In the genomic region with DNA sequence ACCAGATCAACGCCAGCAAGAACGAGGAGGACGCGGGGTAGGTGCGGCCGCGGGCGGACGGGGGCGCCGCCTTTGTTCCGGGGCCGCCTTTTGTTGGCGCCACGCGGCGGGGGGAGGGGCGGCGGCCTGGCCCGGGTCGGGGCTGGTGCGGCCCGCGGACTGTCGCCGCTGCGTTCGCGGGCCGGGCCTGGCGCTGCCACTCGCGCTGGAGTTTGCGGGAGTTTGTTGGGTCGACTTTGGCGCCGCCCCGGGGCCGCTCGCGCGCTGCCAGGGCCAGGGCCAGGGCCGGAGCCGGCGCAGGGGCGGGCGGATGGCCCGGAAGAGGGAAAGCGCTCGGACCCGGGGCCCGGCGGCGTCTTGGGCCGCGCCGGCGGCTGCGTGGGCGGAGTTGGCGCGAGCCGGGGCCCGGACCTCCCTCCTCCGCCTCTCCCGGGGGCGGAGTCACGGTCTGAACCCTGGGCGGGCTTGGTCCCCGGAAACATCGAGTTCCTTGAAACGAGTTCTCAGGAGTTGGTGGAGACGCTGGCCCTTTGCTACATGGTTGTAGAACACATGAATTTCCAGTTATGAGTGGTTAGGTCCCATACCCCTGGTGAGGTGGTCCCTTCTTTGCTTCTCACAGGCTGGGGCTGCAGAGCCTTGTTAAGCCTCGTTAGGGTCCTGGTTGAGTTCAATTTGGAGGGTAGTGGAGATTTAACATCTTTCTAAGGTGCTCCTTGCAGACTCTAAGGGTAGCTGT, we compare ENCODE assay signal across 8 cellular contexts. TPM values are rescaled to one million over a fixed set of nuclear protein-coding genes. Genes with fewer than 3 reads are reported as not detected.
A peak's percentile ranks its signal among the peaks of the same experiment; 100 is the strongest.
DNase-seq lines count a peak whose midpoint lies in the region; ATAC-seq and TF ChIP-seq lines count a peak whose summit lies in the region.

No MANE protein-coding gene starts in this region.

- peak overlapping the region; percentile 79 for H3K27ac Mint-ChIP-seq in activated CD8-positive, alpha-beta memory T cell treated with anti-CD3 and anti-CD28 coated beads, Interleukin-2, amount 10 ng/mL, durations not matched to agents 7 days and 5 days

- POLR2A ChIA-PET in AG04449 (lab: Yijun Ruan, JAX), result interaction anchor here (0.6 to 1.5 kb wide), 9 partner anchors 9 to 127 kb away, joined by 3 to 30 read pairs (median 6); a partner anchor contains a TSS

- H3K36me3 Mint-ChIP-seq in activated CD8-positive, alpha-beta memory T cell treated with anti-CD3 and anti-CD28 coated beads, Interleukin-2, amount 10 ng/mL, durations not matched to agents 7 days and 5 days, result peaks cover 49% of the 10 kb centered on the region

- H3K4me1 Mint-ChIP-seq in activated CD8-positive, alpha-beta memory T cell treated with anti-CD3 and anti-CD28 coated beads, Interleukin-2, amount 10 ng/mL, durations not matched to agents 7 days and 5 days, result peaks cover 37% of the 10 kb centered on the region

- no peak for TF ChIP-seq CTCF in AG04449 (IDR thresholded peaks at IDR 0.05; ENCODE audit: insufficient read depth, low read length, missing control alignments)

- H3K27me3 ChIP-seq in endocrine pancreas (ENCODE audit: control insufficient read depth, insufficient read depth, low read length), result no peaks in the 10 kb centered on the region

- no peaks in the 10 kb centered on the region for H3K4me1 ChIP-seq in endocrine pancreas (ENCODE audit: control insufficient read depth, insufficient read depth, low read length)
- H3K4me1 ChIP-seq in mesodermal cell (ENCODE audit: control insufficient read depth, insufficient read depth, low read length, poor library complexity, severe bottlenecking), result peaks cover 15% of the 10 kb centered on the region

- H3K27me3 Mint-ChIP-seq in activated CD8-positive, alpha-beta memory T cell treated with anti-CD3 and anti-CD28 coated beads, Interleukin-2, amount 10 ng/mL, durations not matched to agents 7 days and 5 days, result peaks cover 2% of the 10 kb centered on the region

- 0 to 1% methylated on average over 39 to 51 of the region's 74 CpGs for WGBS in mesodermal cell (ENCODE audit: insufficient coverage in 2 of 2), 2 experiments

- peak; percentile 36 for ATAC-seq in GM18517 (IDR thresholded peaks at IDR 0.05; ENCODE audit: unreplicated experiment)
- ATAC-seq in HG03025 (IDR thresholded peaks at IDR 0.05; ENCODE audit: low FRiP score, unreplicated experiment), result peak; percentile 50
- ATAC-seq in activated CD8-positive, alpha-beta memory T cell treated with anti-CD3 and anti-CD28 coated beads, Interleukin-2, amount 10 ng/mL, durations not matched to agents 7 days and 5 days, result peak; percentile 67

- CTCF ChIA-PET in AG04449 (lab: Yijun Ruan, JAX), result no interaction called here
- CTCF ChIA-PET in activated CD8-positive, alpha-beta memory T cell treated with anti-CD3 and anti-CD28 coated beads, Interleukin-2, amount 10 ng/mL, durations not matched to agents 7 days and 5 days (lab: Charles Lee), result interaction anchor here (0.8 to 1.7 kb wide), 5 partner anchors 9 to 32 kb away, joined by 3 to 8 read pairs (median 4); no protein-coding TSS in a partner anchor

- H3K4me3 Mint-ChIP-seq in activated CD8-positive, alpha-beta memory T cell treated with anti-CD3 and anti-CD28 coated beads, Interleukin-2, amount 10 ng/mL, durations not matched to agents 7 days and 5 days, result peak overlapping the region; percentile 96

- peak overlapping the region; percentile 93 for H3K27ac ChIP-seq in mesodermal cell (ENCODE audit: low read depth, low read length, severe bottlenecking)

- H3K9me3 Mint-ChIP-seq in activated CD8-positive, alpha-beta memory T cell treated with anti-CD3 and anti-CD28 coated beads, Interleukin-2, amount 10 ng/mL, durations not matched to agents 7 days and 5 days (ENCODE audit: low read depth), result no peaks in the 10 kb centered on the region

- H3K4me3 ChIP-seq in AG04449 (ENCODE audit: low read depth, low read length), result peak overlapping the region; percentile 93
- H3K4me3 ChIP-seq in endocrine pancreas (ENCODE audit: control insufficient read depth, insufficient read depth, low read length), result peak overlapping the region; percentile 83
- peak overlapping the region; percentile 90 for H3K4me3 ChIP-seq in mesodermal cell (ENCODE audit: extremely low read depth, insufficient read depth, low read length, poor library complexity, severe bottlenecking)

- H3K9me3 ChIP-seq in endocrine pancreas (ENCODE audit: control insufficient read depth, low read length), result no peaks in the 10 kb centered on the region
- H3K9me3 ChIP-seq in mesodermal cell (ENCODE audit: control insufficient read depth, low read length), result no peaks in the 10 kb centered on the region

- peaks cover 9% of the 10 kb centered on the region for H3K36me3 ChIP-seq in endocrine pancreas (ENCODE audit: control insufficient read depth, insufficient read depth, low read length)
- peaks cover 49% of the 10 kb centered on the region for H3K36me3 ChIP-seq in mesodermal cell (ENCODE audit: control insufficient read depth, insufficient read depth, low read length)

- no peak for DNase-seq in AG04449 (ENCODE audit: low read depth, low spot score)
- peak; percentile 34 for DNase-seq in NCI-H510A (lab: John Stamatoyannopoulos, UW)
- DNase-seq in activated CD8-positive, alpha-beta memory T cell treated with anti-CD3 and anti-CD28 coated beads, Interleukin-2, amount 10 ng/mL, durations not matched to agents 7 days and 5 days, result peak; percentile 89
- DNase-seq in stimulated activated CD8-positive, alpha-beta memory T cell treated with anti-CD3 and anti-CD28 coated beads, Interleukin-15, amount 100 ng/mL, for 4 hours (ENCODE audit: low read depth in 2 of 2), result peak; percentile 40 to 60

- H3K9ac ChIP-seq in endocrine pancreas (ENCODE audit: control insufficient read depth, insufficient read depth, low read length), result peak overlapping the region; percentile 60

RNA-seq across cellular contexts. Expression of a gene that starts 0.8 kb away (rescaled TPM):
- 100 to 1,000 TPM; 268 to 391 TPM for total RNA-seq in activated CD8-positive, alpha-beta memory T cell treated with anti-CD3 and anti-CD28 coated beads, Interleukin-2, amount 10 ng/mL, durations not matched to agents 7 days and 5 days
- polyA plus RNA-seq in mesodermal cell (2013, experiment 1 of 2), result 177 TPM
- polyA plus RNA-seq in mesodermal cell (2013, experiment 2 of 2), result 160 TPM

RNA-seq across cellular contexts. Expression of a gene that starts 18.0 kb away (rescaled TPM):
- not detected for total RNA-seq in activated CD8-positive, alpha-beta memory T cell treated with anti-CD3 and anti-CD28 coated beads, Interleukin-2, amount 10 ng/mL, durations not matched to agents 7 days and 5 days
- not detected for polyA plus RNA-seq in mesodermal cell (2013, experiment 1 of 2)
- polyA plus RNA-seq in mesodermal cell (2013, experiment 2 of 2), result not detected

RNA-seq across cellular contexts. Expression of a gene that starts 27.4 kb away (rescaled TPM):
- total RNA-seq in activated CD8-positive, alpha-beta memory T cell treated with anti-CD3 and anti-CD28 coated beads, Interleukin-2, amount 10 ng/mL, durations not matched to agents 7 days and 5 days, result 100 to 1,000 TPM; 117 to 120 TPM
- 38.6 TPM for polyA plus RNA-seq in mesodermal cell (2013, experiment 1 of 2)
- polyA plus RNA-seq in mesodermal cell (2013, experiment 2 of 2), result 35.5 TPM

RNA-seq across cellular contexts. Expression of a gene that starts 51.5 kb away (rescaled TPM):
- total RNA-seq in activated CD8-positive, alpha-beta memory T cell treated with anti-CD3 and anti-CD28 coated beads, Interleukin-2, amount 10 ng/mL, durations not matched to agents 7 days and 5 days, result 100 to 1,000 TPM; 144 to 168 TPM
- polyA plus RNA-seq in mesodermal cell (2013, experiment 1 of 2), result 167 TPM
- 149 TPM for polyA plus RNA-seq in mesodermal cell (2013, experiment 2 of 2)
